ENCODE assay signal across 15 cellular contexts in genomic region chr11:133916790-133917440, GRCh38. TPM values are rescaled to one million over a fixed set of nuclear protein-coding genes. Genes with fewer than 3 reads are reported as not detected.
DNase-seq lines count a peak whose midpoint lies in the region; ATAC-seq lines count a peak whose summit lies in the region.
"Had no signal": no experiment of that assay in that cellular context is flagged by ENCODE, and none has a peak within 500 bp of the region (broad histone marks: within the 10 kb centered on the region; RNA-seq: fewer than 3 reads in every experiment).

No MANE protein-coding gene starts in this region.

- H3K9me3 ChIP-seq in neuronal stem cell (replicated peaks in 1 of 2; ENCODE audit: control insufficient read depth in 2 of 2, insufficient read depth in 1 of 2, low read depth in 1 of 2, low read length in 2 of 2): no peaks in the 10 kb centered on the region
- no peaks in the 10 kb centered on the region for H3K9me3 ChIP-seq in CD8-positive, alpha-beta memory T cell (ENCODE audit: low read length)

- ATAC-seq in HG02970 (IDR thresholded peaks at IDR 0.05; ENCODE audit: low FRiP score, unreplicated experiment) (no peak), left ventricle myocardium superior (no peak)
- ATAC-seq: GM12878 had no signal

- no peak overlapping the region for H2BK120ac ChIP-seq in neuronal stem cell (ENCODE audit: low read depth, low read length)

- H3K4me3 Mint-ChIP-seq in activated CD4-positive, alpha-beta T cell treated with anti-CD3 and anti-CD28 coated beads, Interleukin-2, amount 10 ng/mL, durations not matched to agents 7 days and 5 days: no peak overlapping the region
- H3K4me3 Mint-ChIP-seq in CD8-positive, alpha-beta memory T cell: peak overlapping the region in 1 of 7 donors; percentile 41

- peaks cover 9% of the 10 kb centered on the region for H3K4me1 Mint-ChIP-seq in activated CD4-positive, alpha-beta T cell treated with anti-CD3 and anti-CD28 coated beads, Interleukin-2, amount 10 ng/mL, durations not matched to agents 7 days and 5 days
- peaks cover 0 to 7% (median 4%) of the 10 kb centered on the region in 3 donors for H3K4me1 Mint-ChIP-seq in CD8-positive, alpha-beta memory T cell

- no peak overlapping the region for H3K9ac ChIP-seq in neuronal stem cell (ENCODE audit: low read depth, low read length, poor library complexity)
- H3K9ac ChIP-seq: GM23248 had no signal

- H3K36me3 ChIP-seq in neuronal stem cell (replicated peaks in 1 of 2; ENCODE audit: control insufficient read depth in 2 of 2, insufficient read depth in 2 of 2, low read length in 2 of 2): peaks cover 7 to 14% of the 10 kb centered on the region in 2 donors
- no peaks in the 10 kb centered on the region for H3K36me3 ChIP-seq in CD8-positive, alpha-beta memory T cell (ENCODE audit: insufficient read depth, low read length)

- H3K4me3 ChIP-seq in neuronal stem cell (ENCODE audit: low read length in 2 of 2): no peak overlapping the region
- no peak overlapping the region for H3K4me3 ChIP-seq in CD8-positive, alpha-beta memory T cell (ENCODE audit: low read length)
- H3K4me3 ChIP-seq: GM12878, GM23248 had no signal

- no peak overlapping the region for H4K8ac ChIP-seq in neuronal stem cell (ENCODE audit: low read depth, low read length)

- no peaks in the 10 kb centered on the region for H3K27me3 Mint-ChIP-seq in activated CD4-positive, alpha-beta T cell treated with anti-CD3 and anti-CD28 coated beads, Interleukin-2, amount 10 ng/mL, durations not matched to agents 7 days and 5 days
- no peaks in the 10 kb centered on the region for H3K27me3 Mint-ChIP-seq in CD8-positive, alpha-beta memory T cell
- H3K27me3 Mint-ChIP-seq: CD4-positive, CD25-positive, alpha-beta regulatory T cell had no signal

- H2AFZ ChIP-seq in neuronal stem cell (ENCODE audit: low read length): no peak overlapping the region
- H2AFZ ChIP-seq: GM23248 had no signal

- no peak overlapping the region for H3K23ac ChIP-seq in neuronal stem cell (ENCODE audit: low read depth, low read length, poor library complexity)

- H3K14ac ChIP-seq in neuronal stem cell (ENCODE audit: low read length): no peak overlapping the region

- POLR2A ChIA-PET in activated CD4-positive, alpha-beta T cell treated with anti-CD3 and anti-CD28 coated beads, Interleukin-2, amount 10 ng/mL, durations not matched to agents 7 days and 5 days (lab: Charles Lee): no interaction called here
- POLR2A ChIA-PET in CD8-positive, alpha-beta memory T cell (lab: Charles Lee): no interaction called here

- intact Hi-C loops in left ventricle myocardium superior (cut with micrococcal nuclease): no loop called here

- DNase-seq in activated CD4-positive, alpha-beta T cell treated with anti-CD3 and anti-CD28 coated beads, Interleukin-2, amount 10 ng/mL, durations not matched to agents 7 days and 5 days: no peak
- DNase-seq in activated CD4-positive, alpha-beta T cell treated with anti-CD3 and anti-CD28 coated beads for 4 hours: no peak
- DNase-seq in NCI-H187 treated with DMSO at 0.1 percent for 48 hours (lab: John Stamatoyannopoulos, UW) (peak; percentile 59), left kidney (ENCODE audit: low read depth, low spot score) (peak; percentile 66), neuronal stem cell (ENCODE audit: low spot score) (no peak), left ventricle myocardium superior (no peak)
- DNase-seq in CD8-positive, alpha-beta memory T cell: no peak
- DNase-seq: Calu3; CD4-positive, CD25-positive, alpha-beta regulatory T cell; DMS79; GM23248; H7 had no signal

- no CpG with 5 or more reads among the region's 14 CpGs for WGBS in neuronal stem cell (ENCODE audit: extremely low coverage in 2 of 2, insufficient read length in 2 of 2, insufficient replicate concordance in 1 of 2), 2 donors

- peak overlapping the region; percentile 20 for H2AK5ac ChIP-seq in neuronal stem cell (ENCODE audit: low read depth, low read length)

- H3K36me3 Mint-ChIP-seq in activated CD4-positive, alpha-beta T cell treated with anti-CD3 and anti-CD28 coated beads, Interleukin-2, amount 10 ng/mL, durations not matched to agents 7 days and 5 days (ENCODE audit: low read depth): peaks cover 40% of the 10 kb centered on the region
- H3K36me3 Mint-ChIP-seq in CD8-positive, alpha-beta memory T cell: peaks cover 5 to 32% (median 12%) of the 10 kb centered on the region in 3 donors

- H3K9me3 Mint-ChIP-seq in activated CD4-positive, alpha-beta T cell treated with anti-CD3 and anti-CD28 coated beads, Interleukin-2, amount 10 ng/mL, durations not matched to agents 7 days and 5 days: no peaks in the 10 kb centered on the region
- H3K9me3 Mint-ChIP-seq in CD8-positive, alpha-beta memory T cell: no peaks in the 10 kb centered on the region

- peak overlapping the region; percentile 46 for H2BK12ac ChIP-seq in neuronal stem cell (ENCODE audit: low read length)

- no peaks in the 10 kb centered on the region for H3K79me1 ChIP-seq in neuronal stem cell (ENCODE audit: low read depth, low read length)

- no peak overlapping the region for H4K91ac ChIP-seq in neuronal stem cell (ENCODE audit: low read depth, low read length, poor library complexity)

- H2BK15ac ChIP-seq in neuronal stem cell (ENCODE audit: low read length): no peak overlapping the region

- peaks cover 0 to 2% (median 0%) of the 10 kb centered on the region in 3 experiments for H3K27me3 ChIP-seq in neuronal stem cell (ENCODE audit: control insufficient read depth in 3 of 3, insufficient read depth in 3 of 3, low read depth in 1 of 3, low read length in 3 of 3)
- H3K27me3 ChIP-seq in CD8-positive, alpha-beta memory T cell (ENCODE audit: insufficient read depth, low read length, poor library complexity, severe bottlenecking): no peaks in the 10 kb centered on the region

- peak overlapping the region; percentile 44 for H3K18ac ChIP-seq in neuronal stem cell (ENCODE audit: low read length)

- peak overlapping the region; percentile 41 for H3K27ac Mint-ChIP-seq in activated CD4-positive, alpha-beta T cell treated with anti-CD3 and anti-CD28 coated beads, Interleukin-2, amount 10 ng/mL, durations not matched to agents 7 days and 5 days
- H3K27ac Mint-ChIP-seq in CD8-positive, alpha-beta memory T cell: no peak overlapping the region

- peaks cover 0 to 6% of the 10 kb centered on the region in 2 donors for H3K4me1 ChIP-seq in neuronal stem cell (ENCODE audit: control insufficient read depth in 2 of 2, insufficient read depth in 1 of 2, low read depth in 1 of 2, low read length in 2 of 2)
- H3K4me1 ChIP-seq in CD8-positive, alpha-beta memory T cell (ENCODE audit: insufficient read depth, low read length): no peaks in the 10 kb centered on the region

- H3K4me2 ChIP-seq in neuronal stem cell (ENCODE audit: insufficient read depth, low read length, poor library complexity, severe bottlenecking): no peak overlapping the region

- no peak overlapping the region for H2BK5ac ChIP-seq in neuronal stem cell (ENCODE audit: low read length)

- no peak overlapping the region for H3K4ac ChIP-seq in neuronal stem cell (ENCODE audit: low read length)

- no peak overlapping the region for H3K27ac ChIP-seq in neuronal stem cell (replicated peaks; ENCODE audit: low read length)
- no peak overlapping the region for H3K27ac ChIP-seq in CD8-positive, alpha-beta memory T cell (ENCODE audit: low read depth, low read length)
- H3K27ac ChIP-seq: 22Rv1, GM23248 had no signal

- CTCF ChIA-PET in activated CD4-positive, alpha-beta T cell treated with anti-CD3 and anti-CD28 coated beads, Interleukin-2, amount 10 ng/mL, durations not matched to agents 7 days and 5 days (lab: Charles Lee): interaction anchor here (1.1 kb wide), 2 partner anchors 10 to 12 kb away, joined by 3 to 5 read pairs; no protein-coding TSS in a partner anchor
- CTCF ChIA-PET in CD8-positive, alpha-beta memory T cell (lab: Charles Lee): interaction anchor here (1.3 to 1.9 kb wide), 2 partner anchors 10 to 11 kb away, joined by 3 to 5 read pairs; no protein-coding TSS in a partner anchor

RNA-seq across cellular contexts. Expression of gene IGSF9B, which starts 39.9 kb away (rescaled TPM):
- total RNA-seq in activated CD4-positive, alpha-beta T cell treated with anti-CD3 and anti-CD28 coated beads, Interleukin-2, amount 10 ng/mL, durations not matched to agents 7 days and 5 days: 100 to 1,000 TPM; 130 to 142 TPM
- 3.9 TPM for polyA plus RNA-seq in neuronal stem cell (2013, experiment 1 of 2)
- 3.8 TPM for polyA plus RNA-seq in neuronal stem cell (2013, experiment 2 of 2)
- 10 to 100 TPM; 12.2 to 15.2 TPM for total RNA-seq in CD8-positive, alpha-beta memory T cell
- polyA plus RNA-seq in CD8-positive, alpha-beta memory T cell: 1.4 TPM
- total RNA-seq in left ventricle myocardium superior: 34.5 TPM
- total RNA-seq: GM23248 had no signal

Comparison
In these comparisons a context has a peak if more than half of its experiments do, and no peak if none do; other contexts are left out.
1. DNase-seq: peak in NCI-H187 treated with DMSO at 0.1 percent for 48 hours (single experiment) and left kidney (single experiment); none in activated CD4-positive, alpha-beta T cell treated with anti-CD3 and anti-CD28 coated beads, Interleukin-2, amount 10 ng/mL, durations not matched to agents 7 days and 5 days (single experiment), activated CD4-positive, alpha-beta T cell treated with anti-CD3 and anti-CD28 coated beads for 4 hours (0 of 2), neuronal stem cell (single experiment), CD8-positive, alpha-beta memory T cell (0 of 5) and left ventricle myocardium superior (single experiment).